Comparison of ENCODE assay signal across 7 cellular contexts in genomic region chr14:105882011-105882410, GRCh38.
A peak's percentile ranks its signal among the peaks of the same experiment; 100 is the strongest.
DNase-seq lines count a peak whose midpoint lies in the region; ATAC-seq and TF ChIP-seq lines count a peak whose summit lies in the region.
"Not testable (repeated sequence)": the region's sequence is repeated elsewhere in the genome, so short reads cannot be mapped to it uniquely, and the experiment has no call there.

No MANE protein-coding gene starts in this region.

- not testable (repeated sequence) for H3K27me3 Mint-ChIP-seq in activated B cell treated with CpG ODN at 0.5 μM for 24 hours; stimulated activated naive CD8-positive, alpha-beta T cell treated with anti-CD3 and anti-CD28 coated beads, Interleukin-15, amount 100 ng/mL, for 72 hours

- H3K4me1 Mint-ChIP-seq in activated B cell treated with CpG ODN at 0.5 μM for 24 hours; stimulated activated naive CD8-positive, alpha-beta T cell treated with anti-CD3 and anti-CD28 coated beads, Interleukin-15, amount 100 ng/mL, for 72 hours: not testable (repeated sequence)

- POLR2A ChIA-PET in activated B cell treated with CpG ODN at 0.5 μM for 24 hours (lab: Charles Lee): interaction anchor here (1.1 to 2.1 kb wide), 2 partner anchors 19 to 21 kb away, joined by 3 to 43 read pairs; no protein-coding TSS in a partner anchor

- not testable (repeated sequence) for H3K36me3 Mint-ChIP-seq in activated B cell treated with CpG ODN at 0.5 μM for 24 hours (ENCODE audit: low read depth)

- not testable (repeated sequence) for H3K4me1 ChIP-seq in left lung; ovary (ENCODE audit: insufficient read depth)

- CTCF ChIA-PET in activated B cell treated with CpG ODN at 0.5 μM for 24 hours (lab: Charles Lee): not testable (repeated sequence)

- not testable (repeated sequence) for H3K4me3 ChIP-seq in left lung, ovary

- DNase-seq in GM10266 (ENCODE audit: extremely low spot score) (peak; percentile 0), activated gamma-delta T cell treated with Interleukin-2 at 50 U/mL for 16 hours (peak; percentile 1), Right ventricle myocardium inferior (ENCODE audit: missing footprints) (peak; percentile 9), left lung (peak; percentile 24 to 47), ovary (peak in 4 of 5 donors; percentile 1 to 12 (median 2))
- DNase-seq in activated B cell treated with CpG ODN at 0.5 μM for 24 hours: not testable (repeated sequence)
- DNase-seq in stimulated activated naive CD8-positive, alpha-beta T cell treated with anti-CD3 and anti-CD28 coated beads, Interleukin-15, amount 100 ng/mL, for 72 hours: peak in 1 of 2 donors; percentile 6

- H3K9me3 ChIP-seq in left lung, ovary: not testable (repeated sequence)

- TF ChIP-seq POLR2A in ovary (IDR thresholded peaks at IDR 0.05): not testable (repeated sequence)

- intact Hi-C loops in activated B cell treated with CpG ODN at 0.5 μM for 24 hours (cut with micrococcal nuclease); Right ventricle myocardium inferior (cut with DNase I); left lung (cut with DNase I); ovary (cut with DNase I): not testable (repeated sequence)

- not testable (repeated sequence) for TF ChIP-seq EP300 in ovary (IDR thresholded peaks at IDR 0.05)

- not testable (repeated sequence) for ATAC-seq in activated B cell treated with CpG ODN at 0.5 μM for 24 hours (ENCODE audit: low read depth); Right ventricle myocardium inferior; left lung
- ATAC-seq in stimulated activated naive CD8-positive, alpha-beta T cell treated with anti-CD3 and anti-CD28 coated beads, Interleukin-15, amount 100 ng/mL, for 72 hours: peak; percentile 20

- TF ChIP-seq CTCF in GM10266 (IDR thresholded peaks at IDR 0.05; ENCODE audit: control insufficient read depth, insufficient read depth, low read depth, missing control alignments); activated B cell treated with CpG ODN at 0.5 μM for 24 hours (IDR thresholded peaks at IDR 0.05); left lung (IDR thresholded peaks at IDR 0.05); ovary (IDR thresholded peaks at IDR 0.05): not testable (repeated sequence)

- not testable (repeated sequence) for H3K36me3 ChIP-seq in left lung, ovary

- H3K27ac Mint-ChIP-seq in activated B cell treated with CpG ODN at 0.5 μM for 24 hours; stimulated activated naive CD8-positive, alpha-beta T cell treated with anti-CD3 and anti-CD28 coated beads, Interleukin-15, amount 100 ng/mL, for 72 hours: not testable (repeated sequence)

- H3K9me3 Mint-ChIP-seq in activated B cell treated with CpG ODN at 0.5 μM for 24 hours; stimulated activated naive CD8-positive, alpha-beta T cell treated with anti-CD3 and anti-CD28 coated beads, Interleukin-15, amount 100 ng/mL, for 72 hours: not testable (repeated sequence)

- peaks cover 0 to 51% of the 10 kb centered on the region in 2 donors for H3K27me3 ChIP-seq in left lung
- not testable (repeated sequence) for H3K27me3 ChIP-seq in ovary

- WGBS in ovary, 3 donors: 76 to 81% (median 79%) methylated on average over 8 to 10 of the region's 10 CpGs

- H3K27ac ChIP-seq in left lung, ovary: not testable (repeated sequence)

- peak overlapping the region; percentile 32 for H3K4me3 Mint-ChIP-seq in activated B cell treated with CpG ODN at 0.5 μM for 24 hours
- not testable (repeated sequence) for H3K4me3 Mint-ChIP-seq in stimulated activated naive CD8-positive, alpha-beta T cell treated with anti-CD3 and anti-CD28 coated beads, Interleukin-15, amount 100 ng/mL, for 72 hours
